Comparison of ENCODE assay signal across 11 cellular contexts in the genomic region with DNA sequence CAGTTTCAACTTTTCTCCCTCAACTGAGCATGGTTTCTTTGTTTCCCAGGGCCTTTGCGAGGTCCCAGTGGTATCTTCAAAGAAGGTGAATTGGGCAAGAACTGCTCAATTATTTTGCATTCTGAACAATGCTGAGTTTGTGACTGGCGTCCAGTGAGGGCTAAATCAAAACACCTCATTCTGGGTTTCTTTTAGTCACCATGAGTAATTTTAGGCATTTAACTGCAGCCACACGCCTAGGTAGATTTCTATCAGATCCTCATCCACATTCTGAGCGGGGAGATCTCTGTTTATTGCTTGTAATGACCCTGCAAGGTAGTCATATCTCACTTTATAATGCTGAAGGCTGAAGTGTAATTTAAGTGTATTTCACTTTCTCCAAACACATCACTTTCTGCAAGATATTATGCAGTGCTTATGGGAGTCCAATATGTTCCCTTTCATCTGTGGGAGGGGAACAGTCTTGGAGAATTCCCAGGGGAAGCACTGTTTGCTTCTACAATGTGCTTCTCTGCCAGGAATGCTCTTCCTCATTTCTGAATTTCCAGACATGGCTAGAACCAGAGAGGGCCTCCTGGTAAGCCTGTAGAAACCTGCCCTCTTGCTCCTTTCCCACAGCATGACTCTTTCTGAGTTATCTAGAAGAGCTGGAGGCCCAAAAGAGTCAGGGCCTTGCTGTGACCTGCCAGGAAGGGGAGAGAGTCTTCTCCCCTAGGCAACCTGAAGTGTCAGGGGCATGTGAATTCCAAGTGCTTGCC.
DNase-seq lines count a peak whose midpoint lies in the region; ATAC-seq and TF ChIP-seq lines count a peak whose summit lies in the region.
"Had no signal": no experiment of that assay in that cellular context is flagged by ENCODE, and none has a peak within 500 bp of the region (broad histone marks: within the 10 kb centered on the region; RNA-seq: fewer than 3 reads in every experiment).

No MANE protein-coding gene starts in this region.

- no peaks in the 10 kb centered on the region for H4K20me1 ChIP-seq in PC-9 (ENCODE audit: insufficient read depth)

- no peaks in the 10 kb centered on the region for H3K79me2 ChIP-seq in PC-9 (ENCODE audit: low read depth)

- H3K4me2 ChIP-seq in PC-9, result peak overlapping the region; percentile 23; the same call in 1 of the 2 replicates
- H3K4me2 ChIP-seq: BLaER1 had no signal

- peak; percentile 93 for ATAC-seq in foreskin keratinocyte

- peak overlapping the region; percentile 73 for H3K27ac ChIP-seq in cardiac muscle cell
- H3K27ac ChIP-seq in PC-9, result peak overlapping the region; percentile 66
- H3K27ac ChIP-seq in foreskin keratinocyte, result peak overlapping the region; percentile 96
- peak overlapping the region; percentile 29 to 55 for H3K27ac ChIP-seq in uterus
- no peak overlapping the region for H3K27ac ChIP-seq in tibial artery
- H3K27ac ChIP-seq: BLaER1, HL-60 had no signal

- H3K9me2 ChIP-seq in PC-9 (ENCODE audit: insufficient read depth), result no peaks in the 10 kb centered on the region

- no peaks in the 10 kb centered on the region for H3K27me3 ChIP-seq in cardiac muscle cell
- H3K27me3 ChIP-seq in PC-9 (ENCODE audit: insufficient read depth, low read depth), result no peaks in the 10 kb centered on the region
- H3K27me3 ChIP-seq in foreskin keratinocyte, result no peaks in the 10 kb centered on the region
- no peaks in the 10 kb centered on the region for H3K27me3 ChIP-seq in uterus
- no peaks in the 10 kb centered on the region for H3K27me3 ChIP-seq in tibial artery
- H3K27me3 ChIP-seq: BLaER1 had no signal

- H2AFZ ChIP-seq in PC-9, result peak overlapping the region; percentile 28; the same call in 1 of the 2 replicates

- H3K4me1 ChIP-seq in cardiac muscle cell (ENCODE audit: low read depth) (peaks cover 60% of the 10 kb centered on the region), PC-9 (replicated peaks; ENCODE audit: insufficient read depth) (peaks cover 17% of the 10 kb centered on the region), foreskin keratinocyte (peaks cover 32% of the 10 kb centered on the region), uterus (peaks cover 0 to 6% of the 10 kb centered on the region in 2 donors), tibial artery (peaks cover 0 to 5% (median 0%) of the 10 kb centered on the region in 4 donors)
- H3K4me1 ChIP-seq: BLaER1 had no signal

- TF ChIP-seq CTCF in cardiac muscle cell (IDR thresholded peaks at IDR 0.05; ENCODE audit: low read depth, low read length), result no peak
- TF ChIP-seq CTCF in PC-9 (conservative IDR thresholded peaks at IDR 0.05), result no peak
- TF ChIP-seq CTCF in foreskin keratinocyte (conservative IDR thresholded peaks at IDR 0.05), result peak; percentile 38
- no peak for TF ChIP-seq CTCF in uterus (IDR thresholded peaks at IDR 0.05)
- no peak for TF ChIP-seq CTCF in tibial artery (IDR thresholded peaks at IDR 0.05)

- H3K36me3 ChIP-seq in cardiac muscle cell (no peaks in the 10 kb centered on the region), PC-9 (ENCODE audit: low read depth) (no peaks in the 10 kb centered on the region), uterus (no peaks in the 10 kb centered on the region), tibial artery (no peaks in the 10 kb centered on the region)

- CTCF ChIA-PET in PC-9 (lab: Charles Lee), result no interaction called here

- H3F3A ChIP-seq in PC-9 (ENCODE audit: insufficient read depth, low read depth), result 0 out of 2 replicates have a peak, but pooled peaks cover 10% of the 10 kb centered on the region

- H3K4me3 ChIP-seq in cardiac muscle cell, result no peak overlapping the region
- H3K4me3 ChIP-seq in PC-9, result no peak overlapping the region
- no peak overlapping the region for H3K4me3 ChIP-seq in uterus
- no peak overlapping the region for H3K4me3 ChIP-seq in tibial artery
- H3K4me3 ChIP-seq: BLaER1 had no signal

- TF ChIP-seq POLR2A in uterus (IDR thresholded peaks at IDR 0.05), result no peak

- no TSS peak for BruUV-seq in PC-9 (replicated peaks; lab: Mats Ljungman, UMichigan)

- POLR2A ChIA-PET in PC-9 (lab: Charles Lee; ENCODE audit: unreplicated experiment), result no interaction called here

- no peaks in the 10 kb centered on the region for H3K9me3 ChIP-seq in cardiac muscle cell (ENCODE audit: low read depth)
- H3K9me3 ChIP-seq in PC-9 (ENCODE audit: insufficient read depth, low read depth), result no peaks in the 10 kb centered on the region
- H3K9me3 ChIP-seq in uterus, result no peaks in the 10 kb centered on the region
- H3K9me3 ChIP-seq in tibial artery, result no peaks in the 10 kb centered on the region
- H3K9me3 ChIP-seq: BLaER1 had no signal

- intact Hi-C loops in cardiac septum (cut with DNase I) (no loop called here), PC-9 (cut with micrococcal nuclease; ENCODE audit: unreplicated experiment) (loop anchor here (1.0 to 2.0 kb wide), 2 partner anchors 62 to 115 kb away; no protein-coding TSS in a partner anchor), uterus (cut with DNase I; ENCODE audit: low total_unique reads) (no loop called here), tibial artery (cut with DNase I; ENCODE audit: low total_unique reads) (no loop called here), head of caudate nucleus (cut with DNase I) (no loop called here)

- DNase-seq in cardiac muscle cell (ENCODE audit: low read depth in 1 of 2, low spot score in 1 of 2) (peak; percentile 47 to 67), cardiac septum (ENCODE audit: low spot score) (no peak), PC-9 (peak; percentile 33 to 77), foreskin keratinocyte (peak; percentile 99 to 100), uterus (peak in 1 of 2 donors; percentile 37), tibial artery (no peak), head of caudate nucleus (no peak), pons (ENCODE audit: low spot score) (no peak)
- DNase-seq: left cardiac atrium had no signal

Comparison
In these comparisons a context has a peak if more than half of its experiments do, and no peak if none do; other contexts are left out.
1. DNase-seq: peak in cardiac muscle cell (2 of 2), PC-9 (2 of 2) and foreskin keratinocyte (2 of 2); none in cardiac septum (single experiment), tibial artery (0 of 2), head of caudate nucleus (0 of 42) and pons (single experiment).
2. H3K27ac ChIP-seq: peak in cardiac muscle cell (single experiment), PC-9 (single experiment), foreskin keratinocyte (single experiment) and uterus (2 of 2); none in tibial artery (0 of 2).